In the genomic region with DNA sequence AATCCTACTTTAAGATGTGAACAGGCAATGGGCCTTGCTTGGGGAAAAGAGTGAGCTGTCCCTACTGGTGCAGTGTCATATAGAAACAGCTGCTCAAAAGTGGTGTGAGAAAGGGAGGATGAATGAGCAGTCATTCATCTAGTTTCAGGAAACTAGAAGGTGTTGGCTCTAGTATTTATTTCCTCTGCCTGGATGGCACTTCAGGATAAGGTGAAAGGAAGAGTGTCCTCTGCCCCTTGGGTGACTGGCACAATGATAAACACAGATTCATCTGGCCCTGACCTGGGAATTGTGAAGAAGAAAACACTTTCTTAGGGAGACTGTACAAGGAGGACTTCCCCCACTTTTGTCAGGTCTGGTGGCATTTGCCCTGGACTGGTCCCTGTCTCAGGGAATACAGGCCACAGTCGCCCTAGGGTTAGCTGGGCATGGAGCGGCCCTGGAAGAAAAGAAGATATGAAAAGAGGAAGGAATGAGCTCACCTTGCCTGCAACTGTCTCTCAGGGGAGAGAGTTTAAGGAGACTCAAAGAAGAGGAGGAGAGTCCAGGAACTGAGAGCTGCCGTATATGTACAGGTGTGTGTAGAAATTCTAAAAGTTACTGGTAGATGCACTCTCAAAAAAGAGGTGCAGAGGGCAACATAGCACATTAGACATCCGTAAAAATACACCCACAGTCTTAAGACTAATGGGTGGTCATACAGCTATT, we compare ENCODE assay signal across 1 cellular context.
TF ChIP-seq lines count a peak whose summit lies in the region.

No MANE protein-coding gene starts in this region.

TF ChIP-seq in GM12878, 131 proteins besides CTCF, POLR2A, EP300 and RAD21:
- TF ChIP-seq BCL11A (IDR thresholded peaks at IDR 0.05; ENCODE audit: low read depth, low read length) (no peak), TARDBP (IDR thresholded peaks at IDR 0.05; ENCODE audit: borderline replicate concordance) (no peak), MYB (IDR thresholded peaks at IDR 0.05; ENCODE audit: borderline replicate concordance, low read depth, low read length) (no peak), ASH2L (IDR thresholded peaks at IDR 0.05; ENCODE audit: borderline replicate concordance, low read depth) (no peak), KLF5 (IDR thresholded peaks at IDR 0.05; ENCODE audit: partially characterized antibody) (no peak), MEF2B (IDR thresholded peaks at IDR 0.05; ENCODE audit: partially characterized antibody, poor library complexity, severe bottlenecking) (no peak), ZSCAN29 (IDR thresholded peaks at IDR 0.05) (no peak)
- TF ChIP-seq, protein P1, sequence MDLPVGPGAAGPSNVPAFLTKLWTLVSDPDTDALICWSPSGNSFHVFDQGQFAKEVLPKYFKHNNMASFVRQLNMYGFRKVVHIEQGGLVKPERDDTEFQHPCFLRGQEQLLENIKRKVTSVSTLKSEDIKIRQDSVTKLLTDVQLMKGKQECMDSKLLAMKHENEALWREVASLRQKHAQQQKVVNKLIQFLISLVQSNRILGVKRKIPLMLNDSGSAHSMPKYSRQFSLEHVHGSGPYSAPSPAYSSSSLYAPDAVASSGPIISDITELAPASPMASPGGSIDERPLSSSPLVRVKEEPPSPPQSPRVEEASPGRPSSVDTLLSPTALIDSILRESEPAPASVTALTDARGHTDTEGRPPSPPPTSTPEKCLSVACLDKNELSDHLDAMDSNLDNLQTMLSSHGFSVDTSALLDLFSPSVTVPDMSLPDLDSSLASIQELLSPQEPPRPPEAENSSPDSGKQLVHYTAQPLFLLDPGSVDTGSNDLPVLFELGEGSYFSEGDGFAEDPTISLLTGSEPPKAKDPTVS (IDR thresholded peaks at IDR 0.05; ENCODE audit: low read depth, low read length): no peak
- TF ChIP-seq, protein P2, sequence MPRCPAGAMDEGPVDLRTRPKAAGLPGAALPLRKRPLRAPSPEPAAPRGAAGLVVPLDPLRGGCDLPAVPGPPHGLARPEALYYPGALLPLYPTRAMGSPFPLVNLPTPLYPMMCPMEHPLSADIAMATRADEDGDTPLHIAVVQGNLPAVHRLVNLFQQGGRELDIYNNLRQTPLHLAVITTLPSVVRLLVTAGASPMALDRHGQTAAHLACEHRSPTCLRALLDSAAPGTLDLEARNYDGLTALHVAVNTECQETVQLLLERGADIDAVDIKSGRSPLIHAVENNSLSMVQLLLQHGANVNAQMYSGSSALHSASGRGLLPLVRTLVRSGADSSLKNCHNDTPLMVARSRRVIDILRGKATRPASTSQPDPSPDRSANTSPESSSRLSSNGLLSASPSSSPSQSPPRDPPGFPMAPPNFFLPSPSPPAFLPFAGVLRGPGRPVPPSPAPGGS (IDR thresholded peaks at IDR 0.05; ENCODE audit: borderline replicate concordance, insufficient read depth, low read depth, low read length, poor library complexity, severe bottlenecking): no peak
- TF ChIP-seq, protein P3, sequence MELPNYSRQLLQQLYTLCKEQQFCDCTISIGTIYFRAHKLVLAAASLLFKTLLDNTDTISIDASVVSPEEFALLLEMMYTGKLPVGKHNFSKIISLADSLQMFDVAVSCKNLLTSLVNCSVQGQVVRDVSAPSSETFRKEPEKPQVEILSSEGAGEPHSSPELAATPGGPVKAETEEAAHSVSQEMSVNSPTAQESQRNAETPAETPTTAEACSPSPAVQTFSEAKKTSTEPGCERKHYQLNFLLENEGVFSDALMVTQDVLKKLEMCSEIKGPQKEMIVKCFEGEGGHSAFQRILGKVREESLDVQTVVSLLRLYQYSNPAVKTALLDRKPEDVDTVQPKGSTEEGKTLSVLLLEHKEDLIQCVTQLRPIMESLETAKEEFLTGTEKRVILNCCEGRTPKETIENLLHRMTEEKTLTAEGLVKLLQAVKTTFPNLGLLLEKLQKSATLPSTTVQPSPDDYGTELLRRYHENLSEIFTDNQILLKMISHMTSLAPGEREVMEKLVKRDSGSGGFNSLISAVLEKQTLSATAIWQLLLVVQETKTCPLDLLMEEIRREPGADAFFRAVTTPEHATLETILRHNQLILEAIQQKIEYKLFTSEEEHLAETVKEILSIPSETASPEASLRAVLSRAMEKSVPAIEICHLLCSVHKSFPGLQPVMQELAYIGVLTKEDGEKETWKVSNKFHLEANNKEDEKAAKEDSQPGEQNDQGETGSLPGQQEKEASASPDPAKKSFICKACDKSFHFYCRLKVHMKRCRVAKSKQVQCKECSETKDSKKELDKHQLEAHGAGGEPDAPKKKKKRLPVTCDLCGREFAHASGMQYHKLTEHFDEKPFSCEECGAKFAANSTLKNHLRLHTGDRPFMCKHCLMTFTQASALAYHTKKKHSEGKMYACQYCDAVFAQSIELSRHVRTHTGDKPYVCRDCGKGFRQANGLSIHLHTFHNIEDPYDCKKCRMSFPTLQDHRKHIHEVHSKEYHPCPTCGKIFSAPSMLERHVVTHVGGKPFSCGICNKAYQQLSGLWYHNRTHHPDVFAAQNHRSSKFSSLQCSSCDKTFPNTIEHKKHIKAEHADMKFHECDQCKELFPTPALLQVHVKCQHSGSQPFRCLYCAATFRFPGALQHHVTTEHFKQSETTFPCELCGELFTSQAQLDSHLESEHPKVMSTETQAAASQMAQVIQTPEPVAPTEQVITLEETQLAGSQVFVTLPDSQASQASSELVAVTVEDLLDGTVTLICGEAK (IDR thresholded peaks at IDR 0.05; ENCODE audit: borderline replicate concordance): no peak
